ENCODE assay signal across 20 cellular contexts in genomic region chr15:31847961-31848360, GRCh38. TPM values are rescaled to one million over a fixed set of nuclear protein-coding genes. Genes with fewer than 3 reads are reported as not detected.
"Had no signal": no experiment of that assay in that cellular context is flagged by ENCODE, and none has a peak within 500 bp of the region (broad histone marks: within the 10 kb centered on the region; RNA-seq: fewer than 3 reads in every experiment).

No MANE protein-coding gene starts in this region.

- DNase-seq: dermis blood vessel endothelial cell; effector memory CD8-positive, alpha-beta T cell; erythroblast; hypothalamus; immature natural killer cell; natural killer cell; stimulated activated CD4-positive, alpha-beta T cell treated with anti-CD3 and anti-CD28 coated beads, Interleukin-12 subunit alpha, Interleukin-12 subunit beta, amount 100 ng/mL, for 4 hours; stimulated activated CD4-positive, alpha-beta T cell treated with anti-CD3 and anti-CD28 coated beads, Interleukin-1b, Interleukin-23, amount 100 ng/mL, for 48 hours; stimulated activated CD4-positive, alpha-beta T cell treated with anti-CD3 and anti-CD28 coated beads, Interleukin-4, amount 100 ng/mL, for 24 hours; stimulated activated naive CD4-positive, alpha-beta T cell treated with Interleukin-2 at 50 U/mL for 16 hours; stomach; upper lobe of left lung had no signal

- H3K27ac ChIP-seq: coronary artery, neutrophil, prostate gland, right atrium auricular region, stomach, thoracic aorta, tibial nerve, upper lobe of left lung had no signal

- H3K4me3 ChIP-seq: coronary artery, lung, prostate gland, right atrium auricular region, smooth muscle cell, stomach, thoracic aorta, tibial nerve, upper lobe of left lung had no signal

- H3K4me2 ChIP-seq: smooth muscle cell had no signal

- H3K4me1 ChIP-seq: prostate gland, right atrium auricular region, stomach, upper lobe of left lung had no signal

- H3K9me3 ChIP-seq: neutrophil, prostate gland, upper lobe of left lung had no signal

- H3K27me3 ChIP-seq: neutrophil, right atrium auricular region, stomach, tibial nerve, upper lobe of left lung had no signal

- H3K36me3 ChIP-seq: neutrophil, prostate gland, right atrium auricular region, stomach, thoracic aorta, tibial nerve, upper lobe of left lung had no signal

RNA-seq across cellular contexts. Expression of gene OTUD7A, which starts 22.5 kb away (rescaled TPM):
- polyA plus RNA-seq: smooth muscle cell had no signal
